In genomic region chr22:45413368-45414211, GRCh38 we compare ENCODE assay signal across 8 cellular contexts. TPM values are rescaled to one million over a fixed set of nuclear protein-coding genes. Genes with fewer than 3 reads are reported as not detected.
DNase-seq lines count a peak whose midpoint lies in the region; ATAC-seq and TF ChIP-seq lines count a peak whose summit lies in the region.

A gene with protein sequence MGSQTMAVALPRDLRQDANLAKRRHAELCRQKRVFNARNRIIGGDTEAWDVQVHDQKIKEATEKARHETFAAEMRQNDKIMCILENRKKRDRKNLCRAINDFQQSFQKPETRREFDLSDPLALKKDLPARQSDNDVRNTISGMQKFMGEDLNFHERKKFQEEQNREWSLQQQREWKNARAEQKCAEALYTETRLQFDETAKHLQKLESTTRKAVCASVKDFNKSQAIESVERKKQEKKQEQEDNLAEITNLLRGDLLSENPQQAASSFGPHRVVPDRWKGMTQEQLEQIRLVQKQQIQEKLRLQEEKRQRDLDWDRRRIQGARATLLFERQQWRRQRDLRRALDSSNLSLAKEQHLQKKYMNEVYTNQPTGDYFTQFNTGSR (plus strand): TSS chr22:45413693. CDS start chr22:45413887, 194 bp downstream.
Gene SMC1B (minus strand): TSS chr22:45413599. CDS start chr22:45413567, 32 bp downstream.

- H3K27me3 Mint-ChIP-seq in T-cell (peaks cover 0 to 1% of the 10 kb centered on the region in 2 donors), progenitor cell of endocrine pancreas (peaks cover 4% of the 10 kb centered on the region), type B pancreatic cell (peaks cover 3% of the 10 kb centered on the region)

- H3K9me3 Mint-ChIP-seq in T-cell (peaks cover 0 to 2% (median 1%) of the 10 kb centered on the region in 3 donors), progenitor cell of endocrine pancreas (ENCODE audit: low read depth) (no peaks in the 10 kb centered on the region), type B pancreatic cell (no peaks in the 10 kb centered on the region)

- POLR2A ChIA-PET in T-cell (lab: Charles Lee) = no interaction called here

- intact Hi-C loops in adrenal gland (cut with DNase I) = no loop called here
- intact Hi-C loops in right cardiac atrium (cut with DNase I) = no loop called here

- DNase-seq in DMS153 (lab: John Stamatoyannopoulos, UW) = peak; percentile 94
- DNase-seq in LHCN-M2 (ENCODE audit: low read depth) = peak; percentile 52
- DNase-seq in T-cell = peak; percentile 40 to 81 (median 68)
- peak; percentile 54 to 85 (median 67) for DNase-seq in adrenal gland
- DNase-seq in right cardiac atrium = peak; percentile 84 to 92 (median 91)
- DNase-seq in progenitor cell of endocrine pancreas (ENCODE audit: low spot score, unreplicated experiment) = peak; percentile 47
- peak; percentile 87 for DNase-seq in type B pancreatic cell (ENCODE audit: extremely low spot score, unreplicated experiment)

- no peaks in the 10 kb centered on the region for H3K36me3 Mint-ChIP-seq in T-cell
- H3K36me3 Mint-ChIP-seq in progenitor cell of endocrine pancreas (ENCODE audit: insufficient read depth) = peaks cover 7% of the 10 kb centered on the region
- peaks cover 10% of the 10 kb centered on the region for H3K36me3 Mint-ChIP-seq in type B pancreatic cell

- H3K4me1 ChIP-seq in adrenal gland (replicated peaks in 1 of 2) (peaks cover 4 to 10% of the 10 kb centered on the region in 2 donors), right cardiac atrium (ENCODE audit: control insufficient read depth, insufficient read depth, low read length) (no peaks in the 10 kb centered on the region)

- H3K27me3 ChIP-seq in adrenal gland = peaks cover 3% of the 10 kb centered on the region
- H3K27me3 ChIP-seq in right cardiac atrium (ENCODE audit: control insufficient read depth, insufficient read depth) = no peaks in the 10 kb centered on the region

- TF ChIP-seq CTCF in adrenal gland (IDR thresholded peaks at IDR 0.05) (no peak), progenitor cell of endocrine pancreas (IDR thresholded peaks at IDR 0.05; ENCODE audit: unreplicated experiment) (no peak), type B pancreatic cell (conservative IDR thresholded peaks at IDR 0.05) (peak; percentile 19)

- H3K4me1 Mint-ChIP-seq in T-cell (peaks cover 0 to 20% (median 10%) of the 10 kb centered on the region in 3 donors), progenitor cell of endocrine pancreas (ENCODE audit: low read depth) (peaks cover 1% of the 10 kb centered on the region), type B pancreatic cell (ENCODE audit: unreplicated experiment) (peaks cover 6% of the 10 kb centered on the region)

- CTCF ChIA-PET in T-cell (lab: Charles Lee) = interaction anchor here in 1 of 2 donors (0.6 kb wide), 1 partner anchor 17 kb away, joined by 3 read pairs; no protein-coding TSS in a partner anchor

- H3K27ac ChIP-seq in adrenal gland = no peak within 1 kb of the TSS
- no peak within 1 kb of the TSS for H3K27ac ChIP-seq in right cardiac atrium (ENCODE audit: low read length)

- H3K27ac Mint-ChIP-seq in T-cell (no peak within 1 kb of the TSS), progenitor cell of endocrine pancreas (peak within 1 kb of the TSS; percentile 6), type B pancreatic cell (peak within 1 kb of the TSS; percentile 93)

- H3K9me3 ChIP-seq in adrenal gland (replicated peaks in 1 of 3) (no peaks in the 10 kb centered on the region), right cardiac atrium (ENCODE audit: control insufficient read depth, low read length) (no peaks in the 10 kb centered on the region)

- H3K4me3 ChIP-seq in adrenal gland (peak within 1 kb of the TSS in 2 of 4 donors; percentile 20 to 53), right cardiac atrium (ENCODE audit: low read length) (peak within 1 kb of the TSS; percentile 47)

- ATAC-seq in T-cell (replicated peaks in 1 of 4) (peak; percentile 89 to 99 (median 94)), right cardiac atrium (peak; percentile 92 to 96), HG03045 (IDR thresholded peaks at IDR 0.05; ENCODE audit: unreplicated experiment) (no peak)

- no peak for TF ChIP-seq POLR2A in adrenal gland (IDR thresholded peaks at IDR 0.05)

- WGBS in adrenal gland, 4 donors = 1 to 12% (median 6%) methylated on average over 19 to 68 of the region's 68 CpGs
- 12% methylated on average over 68 of the region's 68 CpGs for WGBS in right cardiac atrium

- H3K36me3 ChIP-seq in adrenal gland (replicated peaks in 1 of 2) = no peaks in the 10 kb centered on the region

- H3K4me3 Mint-ChIP-seq in T-cell = peak within 1 kb of the TSS; percentile 70 to 79 (median 78)
- peak within 1 kb of the TSS; percentile 75 for H3K4me3 Mint-ChIP-seq in progenitor cell of endocrine pancreas (ENCODE audit: low read depth)
- peak within 1 kb of the TSS; percentile 91 for H3K4me3 Mint-ChIP-seq in type B pancreatic cell

RNA-seq across cellular contexts. Expression of the first gene that starts in this region (rescaled TPM):
- 0.58 and 0.86 TPM in 2 replicates for total RNA-seq in LHCN-M2 (2014; rRNA removed)
- 0.32 TPM for polyA plus RNA-seq in LHCN-M2 (2012)
- total RNA-seq in T-cell = under 1 TPM in 3 of 5 donors, not detected in 2; 0.61 to 0.89 (median 0.78) TPM
- total RNA-seq in adrenal gland = 1 to 10 TPM in 1 of 8 donors, under 1 TPM in 5, not detected in 2; 0.14 to 1.3 (median 0.33) TPM
- polyA plus RNA-seq in adrenal gland = under 1 TPM; 0.16 to 0.64 (median 0.24) TPM
- under 1 TPM in 1 of 4 donors, not detected in 3; 0.29 TPM for total RNA-seq in right cardiac atrium
- 0.16 TPM for polyA plus RNA-seq in right cardiac atrium
- total RNA-seq in progenitor cell of endocrine pancreas = 6.7 and 7.0 TPM in 2 replicates
- total RNA-seq in type B pancreatic cell (ENCODE audit: low replicate concordance) = 5.1 and 8.8 TPM in 2 replicates

RNA-seq across cellular contexts. Expression of gene SMC1B, which starts in this region (rescaled TPM):
- not detected in 2 replicates for total RNA-seq in LHCN-M2 (2014; rRNA removed)
- polyA plus RNA-seq in LHCN-M2 (2012) = not detected
- under 1 TPM in 3 of 5 donors, not detected in 2; 0.06 to 0.12 (median 0.06) TPM for total RNA-seq in T-cell
- total RNA-seq in adrenal gland = not detected
- not detected for polyA plus RNA-seq in adrenal gland
- not detected for total RNA-seq in right cardiac atrium
- not detected for polyA plus RNA-seq in right cardiac atrium
- total RNA-seq in progenitor cell of endocrine pancreas = not detected in 2 replicates
- 0.07 TPM in 1 of 2 replicates, not detected in the other for total RNA-seq in type B pancreatic cell (ENCODE audit: low replicate concordance)

Comparison
In these comparisons a context has a peak if more than half of its experiments do, and no peak if none do; other contexts are left out.
1. Peak in DNase-seq in LHCN-M2; RNA of the genes that start here not detected or under 1 TPM.
2. Peak in DNase-seq and ATAC-seq in T-cell; RNA of the genes that start here not detected or under 1 TPM.
3. Peak in DNase-seq, ATAC-seq and H3K4me3 ChIP-seq in right cardiac atrium; RNA of the genes that start here not detected or under 1 TPM.
4. H3K27ac Mint-ChIP-seq: peak in progenitor cell of endocrine pancreas (single experiment) and type B pancreatic cell (single experiment); none in T-cell (0 of 2).
5. Peak in every context shown above with its lines, with median percentiles within 50 percentile points of each other: DNase-seq and H3K4me3 Mint-ChIP-seq.